8 cellular contexts compared by ENCODE assay signal in the genomic region with DNA sequence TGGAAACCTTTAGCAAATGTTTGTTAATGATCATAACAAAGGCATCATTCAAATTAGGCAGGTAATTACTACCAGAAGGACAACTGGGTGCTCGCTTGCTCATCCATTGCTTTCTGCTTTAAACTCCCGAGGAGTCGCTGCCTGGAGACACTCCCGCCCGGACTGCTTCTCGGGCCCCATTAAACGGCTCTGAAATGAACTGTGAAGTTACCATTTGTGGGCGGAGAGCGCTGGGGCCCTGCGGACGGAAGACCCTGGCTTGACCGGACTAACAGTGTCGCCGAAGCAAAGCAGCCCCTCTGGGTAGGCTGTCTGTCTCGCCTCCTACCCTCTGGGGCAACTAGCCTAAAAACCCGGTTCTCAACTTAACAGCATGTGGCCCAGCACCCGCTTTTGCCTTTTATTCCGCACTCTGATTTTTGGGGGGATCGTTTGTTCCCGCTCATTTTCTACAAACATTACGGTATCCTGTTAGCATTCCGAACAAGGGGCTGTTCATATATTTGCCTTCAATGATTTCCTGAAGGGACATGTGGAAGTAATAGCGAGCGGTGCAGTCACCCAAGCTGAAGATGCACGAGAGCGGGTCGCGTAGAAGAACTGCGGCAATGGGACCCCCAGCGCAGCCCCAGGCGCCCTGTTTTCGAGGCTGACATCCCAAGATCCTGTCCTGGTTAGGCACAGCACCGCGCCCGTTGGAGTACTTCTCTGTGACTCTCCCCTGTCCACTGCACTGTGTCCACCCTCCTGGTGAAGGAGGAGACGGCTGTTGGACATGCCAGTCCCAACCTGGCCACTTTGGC. TPM values are rescaled to one million over a fixed set of nuclear protein-coding genes. Genes with fewer than 3 reads are reported as not detected.
DNase-seq lines count a peak whose midpoint lies in the region; ATAC-seq and TF ChIP-seq lines count a peak whose summit lies in the region.

No MANE protein-coding gene starts in this region.

- ATAC-seq in HG03095 (IDR thresholded peaks at IDR 0.05; ENCODE audit: unreplicated experiment), result peak; percentile 23
- ATAC-seq in activated T-helper 17 cell treated with anti-CD3 and anti-CD28 coated beads, Interleukin-2, amount 50 U/mL, for 72 hours (replicated peaks), result no peak
- peak; percentile 11 for ATAC-seq in left ventricle myocardium superior
- peak; percentile 33 for ATAC-seq in sciatic nerve
- no peak for ATAC-seq in GM21515 (IDR thresholded peaks at IDR 0.05; ENCODE audit: unreplicated experiment)
- no peak for ATAC-seq in GM18861 (IDR thresholded peaks at IDR 0.05; ENCODE audit: unreplicated experiment)

- H3K36me3 ChIP-seq in PC-9 (ENCODE audit: low read depth), result no peaks in the 10 kb centered on the region

- peak overlapping the region; percentile 59 for H3K4me3 Mint-ChIP-seq in activated T-helper 17 cell treated with anti-CD3 and anti-CD28 coated beads, Interleukin-2, amount 50 U/mL, for 72 hours

- no peaks in the 10 kb centered on the region for H4K20me1 ChIP-seq in PC-9 (ENCODE audit: insufficient read depth)

- H3F3A ChIP-seq in PC-9 (ENCODE audit: insufficient read depth, low read depth), result no peaks in the 10 kb centered on the region

- no peaks in the 10 kb centered on the region for H3K4me1 ChIP-seq in PC-9 (replicated peaks; ENCODE audit: insufficient read depth)

- no peak overlapping the region for H2AFZ ChIP-seq in PC-9

- H3K4me2 ChIP-seq in PC-9, result no peak overlapping the region

- H3K79me2 ChIP-seq in PC-9 (ENCODE audit: low read depth), result no peaks in the 10 kb centered on the region

- H3K9me2 ChIP-seq in PC-9 (ENCODE audit: insufficient read depth), result no peaks in the 10 kb centered on the region

- H3K9me3 Mint-ChIP-seq in activated T-helper 17 cell treated with anti-CD3 and anti-CD28 coated beads, Interleukin-2, amount 50 U/mL, for 72 hours, result no peaks in the 10 kb centered on the region

- H3K9me3 ChIP-seq in PC-9 (ENCODE audit: insufficient read depth, low read depth), result no peaks in the 10 kb centered on the region

- no TSS peak for BruUV-seq in PC-9 (replicated peaks; lab: Mats Ljungman, UMichigan)

- H3K27ac Mint-ChIP-seq in activated T-helper 17 cell treated with anti-CD3 and anti-CD28 coated beads, Interleukin-2, amount 50 U/mL, for 72 hours, result no peak overlapping the region

- peaks cover 73% of the 10 kb centered on the region for H3K27me3 Mint-ChIP-seq in activated T-helper 17 cell treated with anti-CD3 and anti-CD28 coated beads, Interleukin-2, amount 50 U/mL, for 72 hours

- intact Hi-C loops in left ventricle myocardium superior (cut with micrococcal nuclease) (loop anchor here (10.0 kb wide), 2 partner anchors 313 to 1213 kb away; no protein-coding TSS in a partner anchor), sciatic nerve (cut with DNase I) (no loop called here), PC-9 (cut with micrococcal nuclease; ENCODE audit: unreplicated experiment) (loop anchor here (1.0 kb wide), 1 partner anchor 319 kb away; no protein-coding TSS in a partner anchor)

- POLR2A ChIA-PET in PC-9 (lab: Charles Lee; ENCODE audit: unreplicated experiment), result no interaction called here

- no peak overlapping the region for H3K27ac ChIP-seq in PC-9

- no peak overlapping the region for H3K4me3 ChIP-seq in PC-9

- H3K36me3 Mint-ChIP-seq in activated T-helper 17 cell treated with anti-CD3 and anti-CD28 coated beads, Interleukin-2, amount 50 U/mL, for 72 hours (ENCODE audit: low read depth), result peaks cover 6% of the 10 kb centered on the region

- no peak for TF ChIP-seq CTCF in PC-9 (conservative IDR thresholded peaks at IDR 0.05)

- CTCF ChIA-PET in PC-9 (lab: Charles Lee), result interaction anchor here (0.6 kb wide), 1 partner anchor 776 kb away, joined by 4 read pairs; no protein-coding TSS in a partner anchor

- H3K4me1 Mint-ChIP-seq in activated T-helper 17 cell treated with anti-CD3 and anti-CD28 coated beads, Interleukin-2, amount 50 U/mL, for 72 hours, result peaks cover 5% of the 10 kb centered on the region

- peak; percentile 35 for DNase-seq in DMS53 treated with DMSO at 0.1 percent for 48 hours (lab: John Stamatoyannopoulos, UW; ENCODE audit: unreplicated experiment)
- peak; percentile 31 for DNase-seq in left ventricle myocardium superior
- DNase-seq in sciatic nerve (ENCODE audit: low spot score), result peak; percentile 62
- no peak for DNase-seq in PC-9

- no peaks in the 10 kb centered on the region for H3K27me3 ChIP-seq in PC-9 (ENCODE audit: insufficient read depth, low read depth)

RNA-seq across cellular contexts. Expression of a gene that starts 1.6 kb away (rescaled TPM):
- under 1 TPM; 0.50 to 0.56 TPM for total RNA-seq in activated T-helper 17 cell treated with anti-CD3 and anti-CD28 coated beads, Interleukin-2, amount 50 U/mL, for 72 hours
- total RNA-seq in left ventricle myocardium superior, result 21.6 TPM
- total RNA-seq in sciatic nerve, result 131 TPM
- total RNA-seq in PC-9 (2021), result not detected in 2 replicates

Comparison
In these comparisons a context has a peak if more than half of its experiments do, and no peak if none do; other contexts are left out.
1. DNase-seq: peak in DMS53 treated with DMSO at 0.1 percent for 48 hours (single experiment), left ventricle myocardium superior (single experiment) and sciatic nerve (single experiment); none in PC-9 (0 of 2).
2. ATAC-seq: peak in HG03095 (single experiment), left ventricle myocardium superior (single experiment) and sciatic nerve (single experiment); none in activated T-helper 17 cell treated with anti-CD3 and anti-CD28 coated beads, Interleukin-2, amount 50 U/mL, for 72 hours (single experiment), GM21515 (single experiment) and GM18861 (single experiment).
3. RNA of a gene that starts 1.6 kb away (total RNA-seq): 131 TPM in sciatic nerve (single experiment) and 21.6 TPM in left ventricle myocardium superior (single experiment); 0.50 to 0.56 TPM in activated T-helper 17 cell treated with anti-CD3 and anti-CD28 coated beads, Interleukin-2, amount 50 U/mL, for 72 hours and not detected in PC-9; every median in the first group is over 10 times any median in the second.